In genomic region chrX:97011540-97011939, GRCh38 we compare ENCODE assay signal across 7 cellular contexts.
"Had no signal": no experiment of that assay in that cellular context is flagged by ENCODE, and none has a peak within 500 bp of the region (broad histone marks: within the 10 kb centered on the region; RNA-seq: fewer than 3 reads in every experiment).

No MANE protein-coding gene starts in this region.

- H3K27ac ChIP-seq: HL-60 had no signal

- H3K4me3 ChIP-seq: K562 had no signal

- H3K4me3 Mint-ChIP-seq: IgD-negative memory B cell had no signal

- ATAC-seq: HepG2, K562 had no signal

- H3K27ac Mint-ChIP-seq: IgD-negative memory B cell had no signal

- DNase-seq: IMR-90, KBM-7, KG1 had no signal
